26 cellular contexts compared by ENCODE assay signal in genomic region chr2:120389036-120389391, GRCh38. TPM values are rescaled to one million over a fixed set of nuclear protein-coding genes. Genes with fewer than 3 reads are reported as not detected.
DNase-seq lines count a peak whose midpoint lies in the region; ATAC-seq and TF ChIP-seq lines count a peak whose summit lies in the region.
"Had no signal": no experiment of that assay in that cellular context is flagged by ENCODE, and none has a peak within 500 bp of the region (broad histone marks: within the 10 kb centered on the region; RNA-seq: fewer than 3 reads in every experiment).

No MANE protein-coding gene starts in this region.

- H3K27me3 Mint-ChIP-seq in activated naive CD4-positive, alpha-beta T cell treated with anti-CD3 and anti-CD28 coated beads, Interleukin-2, amount 10 ng/mL, durations not matched to agents 7 days and 5 days = peaks cover 3% of the 10 kb centered on the region
- peaks cover 10% of the 10 kb centered on the region for H3K27me3 Mint-ChIP-seq in endodermal cell (ENCODE audit: insufficient read depth)
- H3K27me3 Mint-ChIP-seq: activated CD4-positive, alpha-beta T cell treated with anti-CD3 and anti-CD28 coated beads, Interleukin-2, amount 10 ng/mL, durations not matched to agents 24 days and 14 days; activated CD8-positive, alpha-beta memory T cell treated with anti-CD3 and anti-CD28 coated beads, Interleukin-2, amount 10 ng/mL, durations not matched to agents 7 days and 5 days; stimulated activated naive B cell treated with anti-CD40 and anti-IgM and Interleukin-4, amounts not matched to agents 10 μg/mL and 1 μg/mL and 100 μg/mL, for 72 hours had no signal

- TF ChIP-seq CTCF in endodermal cell (conservative IDR thresholded peaks at IDR 0.05) (no peak), upper lobe of left lung (IDR thresholded peaks at IDR 0.05) (no peak)

- H3K9me3 Mint-ChIP-seq in activated naive CD4-positive, alpha-beta T cell treated with anti-CD3 and anti-CD28 coated beads, Interleukin-2, amount 10 ng/mL, durations not matched to agents 7 days and 5 days = peaks cover 2% of the 10 kb centered on the region
- H3K9me3 Mint-ChIP-seq in endodermal cell = no peaks in the 10 kb centered on the region
- H3K9me3 Mint-ChIP-seq: activated CD4-positive, alpha-beta T cell treated with anti-CD3 and anti-CD28 coated beads, Interleukin-2, amount 10 ng/mL, durations not matched to agents 24 days and 14 days; central memory CD8-positive, alpha-beta T cell; nephron; stimulated activated naive B cell treated with anti-CD40 and anti-IgM and Interleukin-4, amounts not matched to agents 10 μg/mL and 1 μg/mL and 100 μg/mL, for 72 hours had no signal

- H3K27ac ChIP-seq in endodermal cell (ENCODE audit: low read depth, low read length) (no peak overlapping the region), upper lobe of left lung (no peak overlapping the region)
- H3K27ac ChIP-seq: GM23248, parathyroid adenoma, thoracic aorta, VCaP had no signal

- ATAC-seq in upper lobe of left lung (ENCODE audit: low FRiP score in 2 of 2) (peak; percentile 5 to 17), HG03442 (IDR thresholded peaks at IDR 0.05; ENCODE audit: unreplicated experiment) (no peak), GM21390 (IDR thresholded peaks at IDR 0.05; ENCODE audit: unreplicated experiment) (no peak)
- ATAC-seq: activated CD8-positive, alpha-beta memory T cell treated with anti-CD3 and anti-CD28 coated beads, Interleukin-2, amount 10 ng/mL, durations not matched to agents 7 days and 5 days; stimulated activated naive B cell treated with anti-CD40 and anti-IgM and Interleukin-4, amounts not matched to agents 10 μg/mL and 1 μg/mL and 100 μg/mL, for 72 hours had no signal

- peak; percentile 10 for DNase-seq in activated naive CD4-positive, alpha-beta T cell treated with anti-CD3 and anti-CD28 coated beads, Interleukin-2, amount 10 ng/mL, durations not matched to agents 7 days and 5 days
- DNase-seq in activated naive CD4-positive, alpha-beta T cell (lab: John Stamatoyannopoulos, UW) = no peak
- peak; percentile 41 for DNase-seq in endodermal cell
- DNase-seq in mesenteric fat pad (ENCODE audit: low spot score) = peak; percentile 82
- peak; percentile 17 to 75 for DNase-seq in upper lobe of left lung
- no peak for DNase-seq in anterior cingulate cortex (lab: John Stamatoyannopoulos, UW)
- DNase-seq: activated CD4-positive, alpha-beta T cell treated with anti-CD3 and anti-CD28 coated beads, Interleukin-2, amount 10 ng/mL, durations not matched to agents 24 days and 14 days; activated CD8-positive, alpha-beta memory T cell treated with anti-CD3 and anti-CD28 coated beads, Interleukin-2, amount 10 ng/mL, durations not matched to agents 7 days and 5 days; dermis blood vessel endothelial cell; DMS153; GM23248; hypothalamus; Kasumi-1; NCI-H146; SHP77; stimulated activated naive B cell treated with anti-CD40 and anti-IgM and Interleukin-4, amounts not matched to agents 10 μg/mL and 1 μg/mL and 100 μg/mL, for 72 hours had no signal

- H3K36me3 Mint-ChIP-seq in activated naive CD4-positive, alpha-beta T cell treated with anti-CD3 and anti-CD28 coated beads, Interleukin-2, amount 10 ng/mL, durations not matched to agents 7 days and 5 days = no peaks in the 10 kb centered on the region
- no peaks in the 10 kb centered on the region for H3K36me3 Mint-ChIP-seq in endodermal cell (ENCODE audit: low read depth)
- H3K36me3 Mint-ChIP-seq: activated CD8-positive, alpha-beta memory T cell treated with anti-CD3 and anti-CD28 coated beads, Interleukin-2, amount 10 ng/mL, durations not matched to agents 7 days and 5 days; activated naive CD8-positive, alpha-beta T cell; stimulated activated naive B cell treated with anti-CD40 and anti-IgM and Interleukin-4, amounts not matched to agents 10 μg/mL and 1 μg/mL and 100 μg/mL, for 72 hours had no signal

- H3K4me1 ChIP-seq in endodermal cell (ENCODE audit: control insufficient read depth, insufficient read depth, low read length) (no peaks in the 10 kb centered on the region), upper lobe of left lung (no peaks in the 10 kb centered on the region)
- H3K4me1 ChIP-seq: parathyroid adenoma had no signal

- no peak overlapping the region for H3K27ac Mint-ChIP-seq in activated naive CD4-positive, alpha-beta T cell treated with anti-CD3 and anti-CD28 coated beads, Interleukin-2, amount 10 ng/mL, durations not matched to agents 7 days and 5 days
- no peak overlapping the region for H3K27ac Mint-ChIP-seq in endodermal cell
- H3K27ac Mint-ChIP-seq: activated CD4-positive, alpha-beta T cell treated with anti-CD3 and anti-CD28 coated beads, Interleukin-2, amount 10 ng/mL, durations not matched to agents 24 days and 14 days; activated CD8-positive, alpha-beta memory T cell treated with anti-CD3 and anti-CD28 coated beads, Interleukin-2, amount 10 ng/mL, durations not matched to agents 7 days and 5 days; activated naive CD8-positive, alpha-beta T cell; B cell; nephron; stimulated activated naive B cell treated with anti-CD40 and anti-IgM and Interleukin-4, amounts not matched to agents 10 μg/mL and 1 μg/mL and 100 μg/mL, for 72 hours had no signal

- no peak overlapping the region for H3K4me3 ChIP-seq in endodermal cell (ENCODE audit: low read length)
- no peak overlapping the region for H3K4me3 ChIP-seq in upper lobe of left lung
- H3K4me3 ChIP-seq: GM23248, lung, thoracic aorta had no signal

- H3K27me3 ChIP-seq in endodermal cell (ENCODE audit: control insufficient read depth, insufficient read depth, low read length, poor library complexity, severe bottlenecking) (peaks cover 11% of the 10 kb centered on the region), upper lobe of left lung (no peaks in the 10 kb centered on the region)

- 85 to 91% methylated on average over 6 to 9 of the region's 9 CpGs for WGBS in endodermal cell (ENCODE audit: insufficient coverage in 1 of 2, insufficient read length in 1 of 2), 2 experiments
- WGBS in upper lobe of left lung, 2 donors = 66% methylated on average over 9 of the region's 9 CpGs

- no peaks in the 10 kb centered on the region for H3K9me3 ChIP-seq in endodermal cell (ENCODE audit: control insufficient read depth, low read length)
- H3K9me3 ChIP-seq in upper lobe of left lung = no peaks in the 10 kb centered on the region
- H3K9me3 ChIP-seq: thoracic aorta had no signal

- CTCF ChIA-PET in activated naive CD4-positive, alpha-beta T cell treated with anti-CD3 and anti-CD28 coated beads, Interleukin-2, amount 10 ng/mL, durations not matched to agents 7 days and 5 days (lab: Charles Lee) = no interaction called here

- TF ChIP-seq POLR2A in upper lobe of left lung (IDR thresholded peaks at IDR 0.05) = no peak

- H3K9ac ChIP-seq in endodermal cell (ENCODE audit: extremely low read depth, low read length, poor library complexity, severe bottlenecking) = no peak overlapping the region
- H3K9ac ChIP-seq: GM23248, parathyroid adenoma had no signal

- H3K4me3 Mint-ChIP-seq in activated naive CD4-positive, alpha-beta T cell treated with anti-CD3 and anti-CD28 coated beads, Interleukin-2, amount 10 ng/mL, durations not matched to agents 7 days and 5 days = no peak overlapping the region
- no peak overlapping the region for H3K4me3 Mint-ChIP-seq in endodermal cell
- H3K4me3 Mint-ChIP-seq: activated CD4-positive, alpha-beta T cell treated with anti-CD3 and anti-CD28 coated beads, Interleukin-2, amount 10 ng/mL, durations not matched to agents 24 days and 14 days; activated CD8-positive, alpha-beta memory T cell treated with anti-CD3 and anti-CD28 coated beads, Interleukin-2, amount 10 ng/mL, durations not matched to agents 7 days and 5 days; activated naive CD8-positive, alpha-beta T cell; B cell; central memory CD8-positive, alpha-beta T cell; nephron; stimulated activated naive B cell treated with anti-CD40 and anti-IgM and Interleukin-4, amounts not matched to agents 10 μg/mL and 1 μg/mL and 100 μg/mL, for 72 hours had no signal

- H3K36me3 ChIP-seq in endodermal cell (ENCODE audit: control insufficient read depth, insufficient read depth, low read length) (no peaks in the 10 kb centered on the region), upper lobe of left lung (no peaks in the 10 kb centered on the region)
- H3K36me3 ChIP-seq: thoracic aorta had no signal

- no peak for TF ChIP-seq EP300 in upper lobe of left lung (IDR thresholded peaks at IDR 0.05)

- H3K4me1 Mint-ChIP-seq in activated naive CD4-positive, alpha-beta T cell treated with anti-CD3 and anti-CD28 coated beads, Interleukin-2, amount 10 ng/mL, durations not matched to agents 7 days and 5 days = no peaks in the 10 kb centered on the region
- H3K4me1 Mint-ChIP-seq in endodermal cell = peaks cover 5% of the 10 kb centered on the region
- H3K4me1 Mint-ChIP-seq: activated CD4-positive, alpha-beta T cell treated with anti-CD3 and anti-CD28 coated beads, Interleukin-2, amount 10 ng/mL, durations not matched to agents 24 days and 14 days; B cell; central memory CD8-positive, alpha-beta T cell; nephron; stimulated activated naive B cell treated with anti-CD40 and anti-IgM and Interleukin-4, amounts not matched to agents 10 μg/mL and 1 μg/mL and 100 μg/mL, for 72 hours had no signal

RNA-seq across cellular contexts. Expression of gene INHBB, which starts 43.1 kb away (rescaled TPM):
- not detected for total RNA-seq in endodermal cell
- 0.14 TPM for polyA plus RNA-seq in endodermal cell (2013, experiment 1 of 2)
- 0.17 TPM for polyA plus RNA-seq in endodermal cell (2013, experiment 2 of 2)
- total RNA-seq in mesenteric fat pad = 54.8 TPM
- total RNA-seq in upper lobe of left lung = 10 to 100 TPM in 3 of 6 donors, 1 to 10 TPM in 3; 2.3 to 12.4 (median 8.0) TPM
- total RNA-seq: activated CD4-positive, alpha-beta T cell treated with anti-CD3 and anti-CD28 coated beads, Interleukin-2, amount 10 ng/mL, durations not matched to agents 24 days and 14 days; activated CD8-positive, alpha-beta memory T cell treated with anti-CD3 and anti-CD28 coated beads, Interleukin-2, amount 10 ng/mL, durations not matched to agents 7 days and 5 days; B cell had no signal

Comparison
In these comparisons a context has a peak if more than half of its experiments do, and no peak if none do; other contexts are left out.
1. DNase-seq: peak in activated naive CD4-positive, alpha-beta T cell treated with anti-CD3 and anti-CD28 coated beads, Interleukin-2, amount 10 ng/mL, durations not matched to agents 7 days and 5 days (single experiment), endodermal cell (single experiment), mesenteric fat pad (single experiment) and upper lobe of left lung (2 of 2); none in activated naive CD4-positive, alpha-beta T cell (0 of 4) and anterior cingulate cortex (0 of 58).
2. ATAC-seq: peak in upper lobe of left lung (2 of 2); none in HG03442 (single experiment) and GM21390 (single experiment).